ENCODE assay signal across 8 cellular contexts in genomic region chr10:34528320-34528719, GRCh38.
DNase-seq lines count a peak whose midpoint lies in the region; ATAC-seq and TF ChIP-seq lines count a peak whose summit lies in the region.

No MANE protein-coding gene starts in this region.

- H3K27me3 ChIP-seq in HUES48 (ENCODE audit: control insufficient read depth, insufficient read depth, low read length) (no peaks in the 10 kb centered on the region), mammary epithelial cell (ENCODE audit: insufficient read depth, low read length) (no peaks in the 10 kb centered on the region), body of pancreas (no peaks in the 10 kb centered on the region)

- in situ Hi-C loops in mammary epithelial cell (cut with MboI; ENCODE audit: low sequenced_read_pairs in 2 of 2): no loop called here

- no peaks in the 10 kb centered on the region for H3K9me3 ChIP-seq in HUES48 (ENCODE audit: control insufficient read depth, insufficient read depth, low read length)
- no peaks in the 10 kb centered on the region for H3K9me3 ChIP-seq in mammary epithelial cell (replicated peaks; ENCODE audit: insufficient read depth, low read length)
- no peaks in the 10 kb centered on the region for H3K9me3 ChIP-seq in body of pancreas

- H3K4me3 ChIP-seq in HUES48 (ENCODE audit: low read depth, low read length): peak overlapping the region; percentile 18; the same call in 1 of the 2 replicates
- H3K4me3 ChIP-seq in mammary epithelial cell (replicated peaks in 1 of 3; ENCODE audit: insufficient read depth in 1 of 3, low read depth in 2 of 3, low read length in 3 of 3): peak overlapping the region in 1 of 3 experiments; percentile 9
- H3K4me3 ChIP-seq in body of pancreas: no peak overlapping the region

- BruUV-seq in mammary epithelial cell (replicated peaks; lab: Mats Ljungman, UMichigan): no TSS peak

- peaks cover 40% of the 10 kb centered on the region for H3K4me1 ChIP-seq in HUES48 (ENCODE audit: control insufficient read depth, insufficient read depth, low read length)
- H3K4me1 ChIP-seq in mammary epithelial cell (ENCODE audit: insufficient read depth, low read length): peaks cover 41% of the 10 kb centered on the region
- H3K4me1 ChIP-seq in body of pancreas: peaks cover 30% of the 10 kb centered on the region

- H3K27ac Mint-ChIP-seq in osteocyte (ENCODE audit: unreplicated experiment): peak overlapping the region; percentile 93

- H3K9me3 Mint-ChIP-seq in osteocyte (ENCODE audit: unreplicated experiment): peaks cover 26% of the 10 kb centered on the region

- H3K4me2 ChIP-seq in mammary epithelial cell (ENCODE audit: insufficient read depth, low read depth, low read length): peak overlapping the region; percentile 58

- DNase-seq in mammary epithelial cell (peak; percentile 91), osteocyte (ENCODE audit: extremely low spot score, unreplicated experiment) (no peak), body of pancreas (no peak), superior temporal gyrus (ENCODE audit: extremely low spot score) (no peak)

- intact Hi-C loops in mammary epithelial cell (cut with micrococcal nuclease) (loop anchor here (1.0 to 10.0 kb wide), 3 partner anchors 54 to 1194 kb away; partner anchors contain the start of gene NRP1), body of pancreas (cut with DNase I) (no loop called here)

- peak overlapping the region; percentile 34 for H3K4me3 Mint-ChIP-seq in osteocyte (ENCODE audit: unreplicated experiment)

- dilution Hi-C loops in mammary epithelial cell (cut with HindIII; ENCODE audit: low sequenced_read_pairs): no loop called here

- H4K20me1 ChIP-seq in mammary epithelial cell (ENCODE audit: insufficient read depth, low read length): no peaks in the 10 kb centered on the region

- H3K27me3 Mint-ChIP-seq in osteocyte (ENCODE audit: unreplicated experiment): no peaks in the 10 kb centered on the region

- no peak for TF ChIP-seq POLR2A in body of pancreas (IDR thresholded peaks at IDR 0.05)

- H3K79me2 ChIP-seq in mammary epithelial cell (ENCODE audit: insufficient read depth, low read length): peaks cover 44% of the 10 kb centered on the region

- 0% methylated on average over 3 of the region's 3 CpGs for WGBS in mammary epithelial cell (ENCODE audit: low coverage, missing lambda C conversion rate)
- 71 to 83% methylated on average over 3 of the region's 3 CpGs for WGBS in body of pancreas, 2 donors

- TF ChIP-seq CTCF in mammary epithelial cell (conservative IDR thresholded peaks at IDR 0.05 in 1 of 2, IDR thresholded peaks at IDR 0.05 in 1 of 2; ENCODE audit: extremely low read depth in 1 of 2, insufficient read depth in 1 of 2, low read depth in 1 of 2, low read length in 2 of 2) (no peak), osteocyte (IDR thresholded peaks at IDR 0.05) (no peak), body of pancreas (IDR thresholded peaks at IDR 0.05) (no peak)

- H3K27ac ChIP-seq in HUES48 (ENCODE audit: low read depth, low read length) (peak overlapping the region; percentile 95), mammary epithelial cell (ENCODE audit: insufficient read depth, low read depth, low read length) (peak overlapping the region; percentile 90), body of pancreas (no peak overlapping the region)

- H3K4me1 Mint-ChIP-seq in osteocyte (ENCODE audit: unreplicated experiment): peaks cover 42% of the 10 kb centered on the region

- H3K36me3 Mint-ChIP-seq in osteocyte (ENCODE audit: unreplicated experiment): peaks cover 8% of the 10 kb centered on the region

- CTCF ChIA-PET in mammary epithelial cell (lab: Charles Lee; ENCODE audit: low non-redundant PET): interaction anchor here (0.5 kb wide), 1 partner anchor 347 kb away, joined by 4 read pairs; no protein-coding TSS in a partner anchor

- ATAC-seq in GM19025 (IDR thresholded peaks at IDR 0.05; ENCODE audit: low read depth, unreplicated experiment): peak; percentile 57
- ATAC-seq in GM21360 (IDR thresholded peaks at IDR 0.05; ENCODE audit: unreplicated experiment): no peak
- no peak for ATAC-seq in body of pancreas
- no peak for ATAC-seq in activated CD4-positive, CD25-positive, alpha-beta regulatory T cell treated with anti-CD3 and anti-CD28 coated beads, Interleukin-2, amount 50 U/mL, for 24 hours

- peak overlapping the region; percentile 18 for H2AFZ ChIP-seq in mammary epithelial cell (ENCODE audit: low read depth, low read length)

- H3K9ac ChIP-seq in HUES48 (ENCODE audit: low read depth, low read length): peak overlapping the region; percentile 38; the same call in 1 of the 2 replicates
- peak overlapping the region; percentile 43 for H3K9ac ChIP-seq in mammary epithelial cell (ENCODE audit: insufficient read depth, low read length)

- no peaks in the 10 kb centered on the region for H3K36me3 ChIP-seq in HUES48 (ENCODE audit: control insufficient read depth, insufficient read depth, low read length)
- H3K36me3 ChIP-seq in mammary epithelial cell (ENCODE audit: insufficient read depth, low read length): no peaks in the 10 kb centered on the region
- no peaks in the 10 kb centered on the region for H3K36me3 ChIP-seq in body of pancreas (replicated peaks in 1 of 2; ENCODE audit: insufficient read depth in 1 of 2, low read depth in 2 of 2)

Comparison
In these comparisons a context has a peak if more than half of its experiments do, and no peak if none do; other contexts are left out.
1. H3K27ac ChIP-seq: peak in HUES48 (single experiment) and mammary epithelial cell (single experiment); none in body of pancreas (0 of 4).